In the genomic region with DNA sequence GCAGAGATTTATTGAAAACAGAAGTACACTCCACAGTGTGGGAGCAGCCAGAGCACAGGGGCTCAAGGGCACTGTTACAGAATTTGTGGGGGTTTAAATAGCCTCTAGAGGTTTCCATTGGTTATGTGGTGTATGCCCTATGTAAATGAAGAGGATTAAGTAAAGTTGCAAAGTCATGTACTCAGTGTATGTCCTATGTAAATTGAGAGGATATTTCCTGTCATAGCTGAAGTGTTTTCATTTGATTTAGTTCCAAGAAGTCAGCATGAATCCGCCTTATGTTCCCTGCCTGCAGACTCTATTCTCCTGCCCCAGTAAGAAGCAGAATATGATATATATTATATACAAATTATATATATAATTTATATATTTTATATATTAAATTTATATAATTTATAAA, we compare ENCODE assay signal across 32 cellular contexts.
"Had no signal": no experiment of that assay in that cellular context is flagged by ENCODE, and none has a peak within 500 bp of the region (broad histone marks: within the 10 kb centered on the region; RNA-seq: fewer than 3 reads in every experiment).

No MANE protein-coding gene starts in this region.

- H3K4me3 Mint-ChIP-seq: activated CD4-positive, alpha-beta memory T cell treated with anti-CD3 and anti-CD28 coated beads for 36 hours; activated CD4-positive, alpha-beta T cell treated with anti-CD3 and anti-CD28 coated beads for 36 hours; activated CD4-positive, alpha-beta T cell treated with anti-CD3 and anti-CD28 coated beads, Interleukin-2, amount 10 ng/mL, durations not matched to agents 24 days and 14 days; activated CD8-positive, alpha-beta memory T cell treated with anti-CD3 and anti-CD28 coated beads, Interleukin-2, amount 10 ng/mL, durations not matched to agents 7 days and 5 days; activated CD8-positive, alpha-beta T cell treated with anti-CD3 and anti-CD28 coated beads, Interleukin-2, amount 10 ng/mL, durations not matched to agents 7 days and 5 days; activated naive CD4-positive, alpha-beta T cell treated with anti-CD3 and anti-CD28 coated beads for 36 hours; activated naive CD8-positive, alpha-beta T cell treated with anti-CD3 and anti-CD28 coated beads, Interleukin-2, amount 10 ng/mL, durations not matched to agents 7 days and 5 days; activated T-helper 1 cell treated with anti-CD3 and anti-CD28 coated beads, Interleukin-12 subunit alpha, Interleukin-12 subunit beta, Interleukin-2, Interleukin-4 antibody, amounts not matched to agents 30 ng/mL and 10 ng/mL and 1 ng/mL, durations not matched to agents 14 hours and 24 hours and 36 hours; central memory CD8-positive, alpha-beta T cell; effector memory CD8-positive, alpha-beta T cell; T-helper 17 cell; T-helper 2 cell treated with Interferon-gamma antibody and Interleukin-4, amounts not matched to agents 5 μg/mL and 100 μg/mL, for 36 hours had no signal

- H3K36me3 Mint-ChIP-seq: activated CD4-positive, alpha-beta memory T cell treated with anti-CD3 and anti-CD28 coated beads for 36 hours; activated CD8-positive, alpha-beta memory T cell treated with anti-CD3 and anti-CD28 coated beads, Interleukin-2, amount 10 ng/mL, durations not matched to agents 7 days and 5 days; activated naive CD4-positive, alpha-beta T cell treated with anti-CD3 and anti-CD28 coated beads, Interleukin-2, amount 50 U/mL, for 72 hours; activated naive CD8-positive, alpha-beta T cell treated with anti-CD3 and anti-CD28 coated beads, Interleukin-2, amount 10 ng/mL, durations not matched to agents 7 days and 5 days had no signal

- ATAC-seq: activated CD4-positive, alpha-beta T cell treated with anti-CD3 and anti-CD28 coated beads for 36 hours; activated CD8-positive, alpha-beta memory T cell treated with anti-CD3 and anti-CD28 coated beads, Interleukin-2, amount 10 ng/mL, durations not matched to agents 7 days and 5 days; activated CD8-positive, alpha-beta T cell treated with anti-CD3 and anti-CD28 coated beads, Interleukin-2, amount 10 ng/mL, durations not matched to agents 7 days and 5 days; activated naive CD4-positive, alpha-beta T cell treated with anti-CD3 and anti-CD28 coated beads, Interleukin-2, amount 50 U/mL, for 72 hours; effector memory CD8-positive, alpha-beta T cell; foreskin keratinocyte; gastrocnemius medialis; heart left ventricle; T-helper 17 cell had no signal

- DNase-seq: activated CD4-positive, alpha-beta memory T cell treated with anti-CD3 and anti-CD28 coated beads for 36 hours; activated CD4-positive, alpha-beta T cell treated with anti-CD3 and anti-CD28 coated beads for 36 hours; activated CD4-positive, alpha-beta T cell treated with anti-CD3 and anti-CD28 coated beads, Interleukin-2, amount 10 ng/mL, durations not matched to agents 24 days and 14 days; activated CD4-positive, CD25-positive, alpha-beta regulatory T cell; activated CD4-positive, CD25-positive, alpha-beta regulatory T cell treated with anti-CD3 and anti-CD28 coated beads, Interleukin-2, amount 50 U/mL, for 72 hours; activated CD8-positive, alpha-beta memory T cell treated with anti-CD3 and anti-CD28 coated beads, Interleukin-2, amount 10 ng/mL, durations not matched to agents 7 days and 5 days; activated CD8-positive, alpha-beta memory T cell treated with anti-CD3 and anti-CD28 coated beads, Interleukin-2, amount 50 U/mL, for 4 hours; activated CD8-positive, alpha-beta T cell treated with anti-CD3 and anti-CD28 coated beads, Interleukin-2, amount 10 ng/mL, durations not matched to agents 7 days and 5 days; activated effector memory CD4-positive, alpha-beta T cell treated with anti-CD3 and anti-CD28 coated beads, Interleukin-2, amount 50 U/mL, for 16 hours; activated naive CD4-positive, alpha-beta T cell treated with anti-CD3 and anti-CD28 coated beads for 36 hours; activated naive CD8-positive, alpha-beta T cell treated with anti-CD3 and anti-CD28 coated beads, Interleukin-2, amount 10 ng/mL, durations not matched to agents 7 days and 5 days; activated T-cell treated with anti-CD3 and anti-CD28 coated beads, Interleukin-2, amount 50 U/mL, for 1 hour; activated T-cell treated with anti-CD3 and anti-CD28 coated beads, Interleukin-2, amount 50 U/mL, for 48 hours; brain microvascular endothelial cell; cortex of kidney; dermis blood vessel endothelial cell; effector CD4-positive, alpha-beta T cell; effector memory CD8-positive, alpha-beta T cell; erythroblast; foreskin keratinocyte; gastrocnemius medialis; glutamatergic neuron; heart left ventricle; T-helper 1 cell; T-helper 17 cell; T1000; WERI-Rb-1 had no signal

- H3K27ac Mint-ChIP-seq: activated CD4-positive, alpha-beta memory T cell treated with anti-CD3 and anti-CD28 coated beads for 36 hours; activated CD4-positive, alpha-beta T cell treated with anti-CD3 and anti-CD28 coated beads for 36 hours; activated CD4-positive, alpha-beta T cell treated with anti-CD3 and anti-CD28 coated beads, Interleukin-2, amount 10 ng/mL, durations not matched to agents 24 days and 14 days; activated CD8-positive, alpha-beta memory T cell treated with anti-CD3 and anti-CD28 coated beads, Interleukin-2, amount 10 ng/mL, durations not matched to agents 7 days and 5 days; activated CD8-positive, alpha-beta T cell treated with anti-CD3 and anti-CD28 coated beads, Interleukin-2, amount 10 ng/mL, durations not matched to agents 7 days and 5 days; activated naive CD4-positive, alpha-beta T cell treated with anti-CD3 and anti-CD28 coated beads for 36 hours; activated naive CD4-positive, alpha-beta T cell treated with anti-CD3 and anti-CD28 coated beads, Interleukin-2, amount 50 U/mL, for 72 hours; activated naive CD8-positive, alpha-beta T cell treated with anti-CD3 and anti-CD28 coated beads, Interleukin-2, amount 10 ng/mL, durations not matched to agents 7 days and 5 days; activated T-helper 1 cell treated with anti-CD3 and anti-CD28 coated beads, Interleukin-12 subunit alpha, Interleukin-12 subunit beta, Interleukin-2, Interleukin-4 antibody, amounts not matched to agents 30 ng/mL and 10 ng/mL and 1 ng/mL, durations not matched to agents 14 hours and 24 hours and 36 hours; activated T-helper 2 cell treated with anti-CD3 and anti-CD28 coated beads, Interferon-gamma antibody, Interleukin-2, Interleukin-4, amounts not matched to agents 10 μg/mL and 5 μg/mL and 100 μg/mL, durations not matched to agents 14 hours and 24 hours and 36 hours; effector memory CD8-positive, alpha-beta T cell; T-helper 17 cell; T-helper 2 cell treated with Interferon-gamma antibody and Interleukin-4, amounts not matched to agents 5 μg/mL and 100 μg/mL, for 36 hours had no signal

- H3K27me3 Mint-ChIP-seq: activated CD4-positive, alpha-beta memory T cell treated with anti-CD3 and anti-CD28 coated beads for 36 hours; activated CD4-positive, alpha-beta T cell treated with anti-CD3 and anti-CD28 coated beads for 36 hours; activated CD4-positive, alpha-beta T cell treated with anti-CD3 and anti-CD28 coated beads, Interleukin-2, amount 10 ng/mL, durations not matched to agents 24 days and 14 days; activated CD8-positive, alpha-beta memory T cell treated with anti-CD3 and anti-CD28 coated beads, Interleukin-2, amount 10 ng/mL, durations not matched to agents 7 days and 5 days; activated naive CD8-positive, alpha-beta T cell treated with anti-CD3 and anti-CD28 coated beads, Interleukin-2, amount 10 ng/mL, durations not matched to agents 7 days and 5 days; central memory CD8-positive, alpha-beta T cell; effector memory CD8-positive, alpha-beta T cell; T-helper 17 cell had no signal

- H3K4me1 Mint-ChIP-seq: activated CD4-positive, alpha-beta T cell treated with anti-CD3 and anti-CD28 coated beads for 36 hours; activated CD4-positive, alpha-beta T cell treated with anti-CD3 and anti-CD28 coated beads, Interleukin-2, amount 10 ng/mL, durations not matched to agents 24 days and 14 days; activated CD8-positive, alpha-beta memory T cell treated with anti-CD3 and anti-CD28 coated beads, Interleukin-2, amount 10 ng/mL, durations not matched to agents 7 days and 5 days; activated naive CD8-positive, alpha-beta T cell treated with anti-CD3 and anti-CD28 coated beads, Interleukin-2, amount 10 ng/mL, durations not matched to agents 7 days and 5 days; central memory CD8-positive, alpha-beta T cell; T-helper 17 cell had no signal
